ENCODE assay signal across 28 cellular contexts in the genomic region with DNA sequence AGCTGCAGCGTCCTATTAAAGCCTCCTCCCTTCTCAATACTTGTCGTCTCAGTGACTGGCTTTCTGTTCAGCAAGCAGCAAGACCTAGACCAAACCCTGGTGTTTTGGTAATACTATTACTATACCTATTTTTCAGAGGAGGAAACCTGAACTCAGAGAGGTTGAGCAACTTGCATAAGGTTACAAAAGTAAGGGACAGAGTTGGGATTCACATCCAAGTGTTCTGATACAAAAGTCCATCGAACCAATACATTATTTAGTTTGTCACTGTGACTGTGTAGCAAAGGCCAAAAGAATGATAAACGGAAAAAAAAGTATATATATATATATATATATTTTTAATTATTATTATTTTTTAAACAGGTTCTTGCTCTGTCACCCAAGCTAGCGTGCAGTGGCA.
"Had no signal": no experiment of that assay in that cellular context is flagged by ENCODE, and none has a peak within 500 bp of the region (broad histone marks: within the 10 kb centered on the region; RNA-seq: fewer than 3 reads in every experiment).

No MANE protein-coding gene starts in this region.

- H3K36me3 ChIP-seq: ascending aorta, cardiac muscle cell, WERI-Rb-1 had no signal

- DNase-seq: activated CD4-positive, alpha-beta memory T cell treated with anti-CD3 and anti-CD28 coated beads, Interleukin-2, amount 10 ng/mL, durations not matched to agents 7 days and 5 days; activated CD4-positive, alpha-beta T cell treated with anti-CD3 and anti-CD28 coated beads for 1 hour; activated CD4-positive, alpha-beta T cell treated with anti-CD3 and anti-CD28 coated beads for 36 hours; activated CD4-positive, alpha-beta T cell treated with anti-CD3 and anti-CD28 coated beads for 48 hours; activated CD4-positive, alpha-beta T cell treated with anti-CD3 and anti-CD28 coated beads, Interleukin-2, amount 10 ng/mL, durations not matched to agents 7 days and 5 days; activated CD4-positive, alpha-beta T cell treated with anti-CD3 and anti-CD28 coated beads, Interleukin-2, amount 50 U/mL, for 48 hours; activated CD4-positive, CD25-positive, alpha-beta regulatory T cell; activated CD8-positive, alpha-beta memory T cell treated with anti-CD3 and anti-CD28 coated beads for 24 hours; activated CD8-positive, alpha-beta memory T cell treated with anti-CD3 and anti-CD28 coated beads, Interleukin-2, amount 10 ng/mL, durations not matched to agents 7 days and 5 days; activated CD8-positive, alpha-beta memory T cell treated with anti-CD3 and anti-CD28 coated beads, Interleukin-2, amount 50 U/mL, for 48 hours; activated CD8-positive, alpha-beta T cell treated with anti-CD3 and anti-CD28 coated beads, Interleukin-2, amount 10 ng/mL, durations not matched to agents 7 days and 5 days; activated effector memory CD4-positive, alpha-beta T cell treated with Interleukin-2 at 50 U/mL for 16 hours; activated gamma-delta T cell; activated naive CD4-positive, alpha-beta T cell treated with anti-CD3 and anti-CD28 coated beads, Interleukin-2, amount 10 ng/mL, durations not matched to agents 7 days and 5 days; activated naive CD4-positive, alpha-beta T cell treated with Interleukin-2 at 50 U/mL for 16 hours; activated naive CD8-positive, alpha-beta T cell treated with anti-CD3 and anti-CD28 coated beads, Interleukin-2, amount 10 ng/mL, durations not matched to agents 7 days and 5 days; activated naive CD8-positive, alpha-beta T cell treated with anti-CD3 and anti-CD28 coated beads, Interleukin-2, amount 50 U/mL, for 24 hours; activated T-cell treated with anti-CD3 and anti-CD28 coated beads, Interleukin-2, amount 50 U/mL, for 24 hours; activated T-cell treated with anti-CD3 and anti-CD28 coated beads, Interleukin-2, amount 50 U/mL, for 48 hours; cerebellar nuclear complex; T-helper 1 cell; T-helper 2 cell; T-helper 9 cell; WERI-Rb-1 had no signal

- H3K27me3 ChIP-seq: ascending aorta, cardiac muscle cell had no signal

- H3K4me1 ChIP-seq: ascending aorta had no signal

- H3K27ac ChIP-seq: ascending aorta, cardiac muscle cell, WERI-Rb-1 had no signal

- FAIRE-seq: bronchial epithelial cell, TTC549 had no signal

- H3K9me3 ChIP-seq: ascending aorta had no signal

- H3K4me3 ChIP-seq: ascending aorta, cardiac muscle cell had no signal
